In genomic region chr10:43255644-43256431, GRCh38 we compare ENCODE assay signal across 8 cellular contexts. TPM values are rescaled to one million over a fixed set of nuclear protein-coding genes. Genes with fewer than 3 reads are reported as not detected.
DNase-seq lines count a peak whose midpoint lies in the region; ATAC-seq, FAIRE-seq and TF ChIP-seq lines count a peak whose summit lies in the region.

No MANE protein-coding gene starts in this region.

- no peak for FAIRE-seq in GM12878 (lab: Jason Lieb, UNC)

- H3K9ac ChIP-seq in HCT116 (ENCODE audit: low read length), result no peak overlapping the region
- H3K9ac ChIP-seq in GM12878 (ENCODE audit: control insufficient read depth, insufficient read depth, low read length), result no peak overlapping the region

- no peaks in the 10 kb centered on the region for H3K9me3 ChIP-seq in HCT116 (ENCODE audit: control insufficient read depth in 1 of 2, insufficient read depth in 1 of 2, low read depth in 1 of 2, low read length in 2 of 2)
- H3K9me3 ChIP-seq in GM12878 (replicated peaks; ENCODE audit: control insufficient read depth, insufficient read depth, low read length), result no peaks in the 10 kb centered on the region
- no peaks in the 10 kb centered on the region for H3K9me3 ChIP-seq in right lobe of liver

- no peaks in the 10 kb centered on the region for H3K27me3 ChIP-seq in HCT116 (ENCODE audit: insufficient read depth, low read length)
- no peaks in the 10 kb centered on the region for H3K27me3 ChIP-seq in GM12878 (replicated peaks in 1 of 2; ENCODE audit: control insufficient read depth in 2 of 2, insufficient read depth in 2 of 2, low read length in 1 of 2)
- no peaks in the 10 kb centered on the region for H3K27me3 ChIP-seq in right lobe of liver

- H3K36me3 ChIP-seq in HCT116 (ENCODE audit: control insufficient read depth in 1 of 2, insufficient read depth in 2 of 2, low read length in 2 of 2) (no peaks in the 10 kb centered on the region), GM12878 (ENCODE audit: control insufficient read depth in 2 of 2, insufficient read depth in 2 of 2, low read length in 1 of 2) (no peaks in the 10 kb centered on the region), right lobe of liver (no peaks in the 10 kb centered on the region)

- H3K79me2 ChIP-seq in HCT116 (ENCODE audit: insufficient read depth, low read length) (no peaks in the 10 kb centered on the region), GM12878 (ENCODE audit: control insufficient read depth, insufficient read depth, low read length) (no peaks in the 10 kb centered on the region)

- TF ChIP-seq CTCF in HCT116 (IDR thresholded peaks at IDR 0.05 in 2 of 3, conservative IDR thresholded peaks at IDR 0.05 in 1 of 3; ENCODE audit: borderline replicate concordance in 1 of 3, insufficient read depth in 1 of 3, low read depth in 2 of 3, low read length in 2 of 3), result peak; percentile 78 to 95 (median 88)
- peak; percentile 57 to 62 (median 60) for TF ChIP-seq CTCF in GM12878 (IDR thresholded peaks at IDR 0.05 in 2 of 3, conservative IDR thresholded peaks at IDR 0.05 in 1 of 3; ENCODE audit: control insufficient read depth in 2 of 3, extremely low read depth in 1 of 3, insufficient read depth in 1 of 3, low read depth in 3 of 3, low read length in 3 of 3)
- TF ChIP-seq CTCF in right lobe of liver (IDR thresholded peaks at IDR 0.05), result peak in 3 of 4 donors; percentile 23 to 32 (median 32)

- CTCF ChIA-PET in HCT116 (lab: Charles Lee), result interaction anchor here (0.7 to 1.5 kb wide), 10 partner anchors 10 to 144 kb away, joined by 3 to 10 read pairs (median 6); no protein-coding TSS in a partner anchor
- CTCF ChIA-PET in GM12878 (lab: Yijun Ruan, JAX), result interaction anchor here (1.0 to 4.4 kb wide), 10 partner anchors 14 to 136 kb away, joined by 3 to 60 read pairs (median 4); no protein-coding TSS in a partner anchor

- peak; percentile 95 for ATAC-seq in HCT116
- ATAC-seq in GM12878, result peak; percentile 85
- peak; percentile 12 to 42 (median 38) for ATAC-seq in right lobe of liver

- no peak overlapping the region for H2AFZ ChIP-seq in HCT116 (ENCODE audit: low read depth, low read length, poor library complexity, severe bottlenecking)
- H2AFZ ChIP-seq in GM12878 (ENCODE audit: control insufficient read depth, low read depth, low read length), result no peak overlapping the region

- intact Hi-C loops in HCT116 (cut with micrococcal nuclease) (no loop called here), GM12878 (cut with micrococcal nuclease; ENCODE audit: unreplicated experiment) (no loop called here), right lobe of liver (cut with DNase I) (no loop called here)

- no peak overlapping the region for H3K27ac ChIP-seq in HCT116 (ENCODE audit: low read depth, low read length)
- no peak overlapping the region for H3K27ac ChIP-seq in GM12878 (ENCODE audit: control insufficient read depth, insufficient read depth)
- no peak overlapping the region for H3K27ac ChIP-seq in right lobe of liver

- TF ChIP-seq RAD21 in HCT116 (IDR thresholded peaks at IDR 0.05; ENCODE audit: low read depth), result peak; percentile 62
- TF ChIP-seq RAD21 in GM12878 (IDR thresholded peaks at IDR 0.05; ENCODE audit: insufficient read depth, low read depth, low read length), result peak; percentile 33

- TF ChIP-seq EP300 in GM12878 (IDR thresholded peaks at IDR 0.05; ENCODE audit: borderline replicate concordance in 1 of 2, control insufficient read depth in 1 of 2, low read depth in 2 of 2, low read length in 2 of 2), result no peak

- in situ Hi-C loops in GM12878 (cut with MboI), result no loop called here

- H4K20me1 ChIP-seq in HCT116 (ENCODE audit: insufficient read depth) (no peaks in the 10 kb centered on the region), GM12878 (ENCODE audit: control insufficient read depth, insufficient read depth) (no peaks in the 10 kb centered on the region)

- no peaks in the 10 kb centered on the region for H3K9me2 ChIP-seq in HCT116 (ENCODE audit: insufficient read depth)

- WGBS in GM12878 (ENCODE audit: insufficient coverage, insufficient replicate concordance, low lambda C conversion rate, missing lambda C conversion rate), result 38% methylated on average over 9 of the region's 9 CpGs
- 80% methylated on average over 1 of the region's 9 CpGs for WGBS in right lobe of liver (ENCODE audit: insufficient coverage, low coverage, low lambda C conversion rate, missing lambda C conversion rate)

- DNase-seq in A172 (ENCODE audit: low spot score), result peak; percentile 22
- peak; percentile 18 for DNase-seq in EH (ENCODE audit: low read depth)
- peak; percentile 21 for DNase-seq in HCT116 (ENCODE audit: low read depth, low spot score)
- DNase-seq in NOMO-1 treated with DMSO at 0.1 percent for 48 hours (lab: John Stamatoyannopoulos, UW; ENCODE audit: unreplicated experiment), result peak; percentile 10
- no peak for DNase-seq in GM12878 (ENCODE audit: low read depth, low spot score)
- DNase-seq in right lobe of liver, result peak in 1 of 3 donors; percentile 17
- no peak for DNase-seq in KG1 (lab: John Stamatoyannopoulos, UW)
- DNase-seq in midbrain (lab: John Stamatoyannopoulos, UW), result no peak

- POLR2A ChIA-PET in HCT116 (lab: Charles Lee), result interaction anchor here (0.7 kb wide), 1 partner anchor 16 kb away, joined by 3 read pairs; no protein-coding TSS in a partner anchor
- POLR2A ChIA-PET in GM12878 (lab: Charles Lee), result no interaction called here

- H3K4me2 ChIP-seq in HCT116 (ENCODE audit: low read length) (no peak overlapping the region), GM12878 (ENCODE audit: control insufficient read depth, insufficient read depth) (no peak overlapping the region)

- no peak for TF ChIP-seq POLR2A in HCT116 (IDR thresholded peaks at IDR 0.05; ENCODE audit: borderline replicate concordance, extremely low read depth, insufficient read depth, insufficient read length)
- no peak for TF ChIP-seq POLR2A in GM12878 (IDR thresholded peaks at IDR 0.05; ENCODE audit: low read depth, low read length)
- no peak for TF ChIP-seq POLR2A in right lobe of liver (IDR thresholded peaks at IDR 0.05)

- H3K4me1 ChIP-seq in HCT116 (ENCODE audit: control insufficient read depth in 1 of 2, insufficient read depth in 2 of 2, low read length in 2 of 2), result peaks cover 0 to 5% of the 10 kb centered on the region in 2 experiments; a peak in 1 of 4 replicates
- no peaks in the 10 kb centered on the region for H3K4me1 ChIP-seq in GM12878 (ENCODE audit: control insufficient read depth, insufficient read depth, low read length)
- H3K4me1 ChIP-seq in right lobe of liver, result no peaks in the 10 kb centered on the region

- H3K4me3 ChIP-seq in HCT116 (replicated peaks in 1 of 2; ENCODE audit: low read depth in 1 of 2, low read length in 2 of 2) (no peak overlapping the region), GM12878 (no peak overlapping the region), right lobe of liver (no peak overlapping the region)

- RAD21 ChIA-PET in HCT116 (lab: Charles Lee; ENCODE audit: low non-redundant PET in 1 of 2, low total read pairs in 2 of 2, uncharacterized antibody in 2 of 2, unreplicated experiment in 2 of 2) (no interaction called here), GM12878 (lab: Charles Lee; ENCODE audit: unreplicated experiment) (interaction anchor here (0.6 to 2.7 kb wide), 5 partner anchors 25 to 54 kb away, joined by 3 to 22 read pairs (median 11); no protein-coding TSS in a partner anchor)

- no TSS peak for BruUV-seq in HCT116 (replicated peaks; lab: Mats Ljungman, UMichigan)
- BruUV-seq in GM12878 (replicated peaks; lab: Mats Ljungman, UMichigan), result no TSS peak

- SMC1A ChIA-PET in GM12878 (lab: Charles Lee; ENCODE audit: uncharacterized antibody, unreplicated experiment), result interaction anchor here (0.6 to 3.4 kb wide), 8 partner anchors 26 to 212 kb away, joined by 3 to 17 read pairs (median 4); no protein-coding TSS in a partner anchor

TF ChIP-seq in HCT116, 20 proteins besides CTCF, POLR2A, EP300 and RAD21 (continues in another document):
- TF ChIP-seq ZFX (IDR thresholded peaks at IDR 0.05) (no peak), FOSL1 (IDR thresholded peaks at IDR 0.05; ENCODE audit: low read depth) (no peak), ZNF274 (IDR thresholded peaks at IDR 0.05; ENCODE audit: low read depth, low read length) (no peak)

TF ChIP-seq in GM12878, 131 proteins besides CTCF, POLR2A, EP300 and RAD21 (continues in another document):
- 0 out of 2 replicates have a peak, but pooled peaks have one; percentile 28 for TF ChIP-seq SMC3 (IDR thresholded peaks at IDR 0.05; ENCODE audit: borderline replicate concordance, low read length)
- TF ChIP-seq LARP7 (IDR thresholded peaks at IDR 0.05), result 0 out of 2 replicates have a peak, but pooled peaks have one; percentile 23

RNA-seq across cellular contexts. Expression of gene RASGEF1A, which starts 11.0 kb away (rescaled TPM):
- total RNA-seq in A172 (2014; rRNA removed; shearing (Covaris generic)), result 0.69 TPM in 1 of 2 replicates, not detected in the other
- 19.3 TPM for total RNA-seq in HCT116 (2021; ENCODE audit: unreplicated experiment)
- polyA plus RNA-seq in HCT116 (2012), result 22.8 and 27.9 TPM in 2 replicates
- total RNA-seq in GM12878 (2013; cell fraction: nucleolus; rRNA removed), result not detected in 2 replicates
- total RNA-seq in GM12878 (2014; rRNA removed), result 3.1 and 4.7 TPM in 2 replicates
- total RNA-seq in GM12878 (2014; rRNA removed; fragmentation: Illumina TruSeq; extraction: Trizol), result 1.8 TPM in 2 replicates
- 2.6 and 2.9 TPM in 2 replicates for total RNA-seq in GM12878 (2021)
- 0.73 TPM for polyA plus RNA-seq in GM12878 (2011; ENCODE audit: low read depth)
- 0.10 TPM in 2 replicates for polyA plus RNA-seq in GM12878 (2011; rRNA removed)
- polyA plus RNA-seq in GM12878 (2011; cell fraction: cytosol; rRNA removed), result 0.17 and 0.30 TPM in 2 replicates
- polyA plus RNA-seq in GM12878 (2011; cell fraction: nucleus; rRNA removed), result 0.37 and 0.52 TPM in 2 replicates
- polyA plus RNA-seq in GM12878 (2012), result 1.8 and 2.1 TPM in 2 replicates
- 1.5 and 1.9 TPM in 2 replicates for polyA plus RNA-seq in GM12878 (2014; fragmentation: Illumina TruSeq; extraction: Trizol)
- under 1 TPM; 0.29 to 0.45 TPM for polyA plus RNA-seq in GM12878 (2014; fragmentation: Nextera tagmentation; extraction: Ambion mirVana)
- 3.8 and 4.8 TPM in 2 replicates for polyA plus RNA-seq in GM12878 (2014; rRNA removed)
- under 1 TPM; 0.82 to 0.84 TPM for polyA plus RNA-seq in GM12878 (2016; fragmentation: Nextera tagmentation; extraction: Ambion mirVana)
- 0.21 and 1.3 TPM in 2 replicates for polyA minus RNA-seq in GM12878 (2011; rRNA and poly(A)+ RNA removed)
- not detected in 2 replicates for polyA minus RNA-seq in GM12878 (2011; cell fraction: cytosol; rRNA and poly(A)+ RNA removed)
- polyA minus RNA-seq in GM12878 (2011; cell fraction: nucleus; rRNA and poly(A)+ RNA removed), result not detected in 2 replicates
- total RNA-seq in right lobe of liver, result under 1 TPM; 0.05 to 0.30 (median 0.12) TPM

Comparison
In these comparisons a context has a peak if more than half of its experiments do, and no peak if none do; other contexts are left out.
1. DNase-seq: peak in A172 (single experiment), EH (single experiment), HCT116 (single experiment) and NOMO-1 treated with DMSO at 0.1 percent for 48 hours (single experiment); none in GM12878 (single experiment), KG1 (single experiment) and midbrain (single experiment).
2. ATAC-seq: peak in every context shown above with its lines; median percentile 95 in HCT116; 85 in GM12878; 38 in right lobe of liver.
3. CTCF ChIP-seq: peak in every context shown above with its lines; median percentile 88 in HCT116; 60 in GM12878; 32 in right lobe of liver.